ENCODE assay signal across 1 cellular context in genomic region chr10:33385686-33386085, GRCh38.
TF ChIP-seq lines count a peak whose summit lies in the region.

No MANE protein-coding gene starts in this region.

TF ChIP-seq in GM23338, 12 proteins besides CTCF, POLR2A, EP300 and RAD21 (continued from another document):
- no peak for TF ChIP-seq ZNF462 (CRISPR knock-in tag; IDR thresholded peaks at IDR 0.05)
- TF ChIP-seq ZNF114 (CRISPR knock-in tag; IDR thresholded peaks at IDR 0.05) = no peak
- no peak for TF ChIP-seq POLR2AphosphoS5 (IDR thresholded peaks at IDR 0.05; ENCODE audit: low read depth)
- TF ChIP-seq STAT1 (IDR thresholded peaks at IDR 0.05; ENCODE audit: unreplicated experiment) = no peak
- no peak for TF ChIP-seq NANOG (IDR thresholded peaks at IDR 0.05; ENCODE audit: borderline replicate concordance)
- TF ChIP-seq ETS1 (IDR thresholded peaks at IDR 0.05) = no peak
- no peak for TF ChIP-seq CREB1 (CRISPR knock-in tag; IDR thresholded peaks at IDR 0.05; ENCODE audit: low read depth)
- no peak for TF ChIP-seq JUNB (IDR thresholded peaks at IDR 0.05; ENCODE audit: unreplicated experiment)
- TF ChIP-seq EZH2phosphoT487 (IDR thresholded peaks at IDR 0.05; ENCODE audit: unreplicated experiment) = no peak
- no peak for TF ChIP-seq EZH2 (IDR thresholded peaks at IDR 0.05; ENCODE audit: low read depth, unreplicated experiment)
